ENCODE assay signal across 9 cellular contexts in genomic region chr7:74454059-74454947, GRCh38.
DNase-seq lines count a peak whose midpoint lies in the region; ATAC-seq, FAIRE-seq and TF ChIP-seq lines count a peak whose summit lies in the region.
"Had no signal": no experiment of that assay in that cellular context is flagged by ENCODE, and none has a peak within 500 bp of the region (broad histone marks: within the 10 kb centered on the region; RNA-seq: fewer than 3 reads in every experiment).

No MANE protein-coding gene starts in this region.

- ATAC-seq in GM18870 (IDR thresholded peaks at IDR 0.05; ENCODE audit: unreplicated experiment): no peak

- H3K4me3 Mint-ChIP-seq in activated naive CD4-positive, alpha-beta T cell treated with anti-CD3 and anti-CD28 coated beads, Interleukin-2, amount 50 U/mL, for 24 hours: peak overlapping the region; percentile 30

- peak overlapping the region; percentile 41 to 97 (median 88) for H3K27ac ChIP-seq in skin epidermis

- no peak for TF ChIP-seq CTCF in D721Med (IDR thresholded peaks at IDR 0.05; ENCODE audit: insufficient read depth, missing control alignments)

- DNase-seq in NCI-H748 (lab: John Stamatoyannopoulos, UW; ENCODE audit: unreplicated experiment) (peak; percentile 40), NCI-H748 treated with DMSO at 0.1 percent for 48 hours (lab: John Stamatoyannopoulos, UW) (no peak), hypothalamus (lab: John Stamatoyannopoulos, UW) (peak in 29 of 51 donors; percentile 18 to 79 (median 52)), KBM-7 (no peak), D721Med (ENCODE audit: insufficient read length, low spot score) (no peak)

- H3K9me3 Mint-ChIP-seq in activated naive CD4-positive, alpha-beta T cell treated with anti-CD3 and anti-CD28 coated beads, Interleukin-2, amount 50 U/mL, for 24 hours: no peaks in the 10 kb centered on the region

- FAIRE-seq in D721Med (lab: Jason Lieb, UNC): no peak
- FAIRE-seq: G401.6 had no signal

- in situ Hi-C loops in KBM-7 (cut with MboI; ENCODE audit: low pct_unique_long_range_greater_than_20kb, low sequenced_read_pairs): no loop called here

- H3K36me3 Mint-ChIP-seq in activated naive CD4-positive, alpha-beta T cell treated with anti-CD3 and anti-CD28 coated beads, Interleukin-2, amount 50 U/mL, for 24 hours: no peaks in the 10 kb centered on the region

- peak overlapping the region; percentile 58 to 80 (median 69) for H3K4me3 ChIP-seq in skin epidermis

- H3K27me3 Mint-ChIP-seq in activated naive CD4-positive, alpha-beta T cell treated with anti-CD3 and anti-CD28 coated beads, Interleukin-2, amount 50 U/mL, for 24 hours: no peaks in the 10 kb centered on the region

- H3K4me1 Mint-ChIP-seq in activated naive CD4-positive, alpha-beta T cell treated with anti-CD3 and anti-CD28 coated beads, Interleukin-2, amount 50 U/mL, for 24 hours: peaks cover 14% of the 10 kb centered on the region

- no peak overlapping the region for H3K27ac Mint-ChIP-seq in activated naive CD4-positive, alpha-beta T cell treated with anti-CD3 and anti-CD28 coated beads, Interleukin-2, amount 50 U/mL, for 24 hours

Comparison
In these comparisons a context has a peak if more than half of its experiments do, and no peak if none do; other contexts are left out.
1. DNase-seq: peak in NCI-H748 (single experiment) and hypothalamus (29 of 51); none in NCI-H748 treated with DMSO at 0.1 percent for 48 hours (single experiment), KBM-7 (single experiment) and D721Med (single experiment).